Comparison of ENCODE assay signal across 12 cellular contexts in the genomic region with DNA sequence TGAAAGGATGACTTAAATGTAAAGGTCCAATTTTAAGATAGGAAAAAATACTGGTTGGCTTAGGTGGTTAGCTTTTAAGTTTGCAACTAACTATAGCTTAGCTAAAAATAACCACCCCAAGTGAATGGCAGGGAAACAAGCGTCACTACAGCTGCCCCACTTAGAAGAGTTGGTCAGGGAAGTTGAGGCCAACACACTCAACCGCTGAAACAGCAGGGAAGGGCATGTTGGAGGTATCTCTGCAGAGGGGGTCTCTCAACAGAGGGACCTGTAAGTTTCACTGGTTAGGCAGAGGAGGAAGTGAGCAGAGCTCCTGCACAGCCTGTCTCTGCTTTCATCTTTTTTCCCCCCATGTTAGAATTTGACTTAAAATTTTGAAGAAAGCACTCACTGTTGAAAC.
DNase-seq lines count a peak whose midpoint lies in the region; ATAC-seq, FAIRE-seq and TF ChIP-seq lines count a peak whose summit lies in the region.
"Had no signal": no experiment of that assay in that cellular context is flagged by ENCODE, and none has a peak within 500 bp of the region (broad histone marks: within the 10 kb centered on the region; RNA-seq: fewer than 3 reads in every experiment).

No MANE protein-coding gene starts in this region.

- ATAC-seq in HG02885 (IDR thresholded peaks at IDR 0.05; ENCODE audit: poor library complexity, unreplicated experiment) (peak; percentile 52), GM21737 (IDR thresholded peaks at IDR 0.05; ENCODE audit: unreplicated experiment) (no peak)
- ATAC-seq in activated T-cell treated with anti-CD3 and anti-CD28 coated beads, Interleukin-2, amount 50 U/mL, for 4 hours, result no peak
- ATAC-seq: Panc1 had no signal

- H3K9me2 ChIP-seq in DOHH2 (replicated peaks; ENCODE audit: control insufficient read depth, low read length) (no peaks in the 10 kb centered on the region), OCI-LY1 (ENCODE audit: low read depth, low read length) (no peaks in the 10 kb centered on the region)

- H3K4me2 ChIP-seq in DOHH2 (ENCODE audit: low read length), result peak overlapping the region; percentile 45
- peak overlapping the region; percentile 57; the same call in 1 of the 2 replicates for H3K4me2 ChIP-seq in OCI-LY1 (ENCODE audit: low read length)
- H3K4me2 ChIP-seq: neural progenitor cell had no signal

- H3K4me1 ChIP-seq in DOHH2 (ENCODE audit: control insufficient read depth, low read length) (peaks cover 25% of the 10 kb centered on the region), OCI-LY1 (ENCODE audit: insufficient read depth, low read length, severe bottlenecking) (peaks cover 71% of the 10 kb centered on the region), spleen (peaks cover 0 to 27% (median 11%) of the 10 kb centered on the region in 6 donors)

- no peaks in the 10 kb centered on the region for H3K36me3 Mint-ChIP-seq in activated T-cell treated with anti-CD3 and anti-CD28 coated beads, Interleukin-2, amount 50 U/mL, for 4 hours (ENCODE audit: insufficient read depth)

- H4K20me1 ChIP-seq in DOHH2 (ENCODE audit: control insufficient read depth, insufficient read depth, low read depth, low read length), result no peaks in the 10 kb centered on the region
- no peaks in the 10 kb centered on the region for H4K20me1 ChIP-seq in OCI-LY1 (ENCODE audit: insufficient read depth, low read length)

- WGBS in spleen, 5 donors, result 42 to 69% (median 48%) methylated on average over 2 of the region's 2 CpGs

- H3K27ac ChIP-seq in DOHH2 (ENCODE audit: low read depth, low read length) (no peak overlapping the region), OCI-LY1 (ENCODE audit: low read depth, low read length, poor library complexity, severe bottlenecking) (peak overlapping the region; percentile 91), spleen (peak overlapping the region in 2 of 8 donors; percentile 23 to 74)
- H3K27ac ChIP-seq: neural progenitor cell had no signal

- intact Hi-C loops in spleen (cut with DNase I; ENCODE audit: low total_unique reads), result no loop called here

- FAIRE-seq in GM19239 (lab: Jason Lieb, UNC), result peak; percentile 94

- H2AFZ ChIP-seq in OCI-LY1 (ENCODE audit: low read length), result no peak overlapping the region
- H2AFZ ChIP-seq: neural progenitor cell had no signal

- TF ChIP-seq CTCF in DOHH2 (IDR thresholded peaks at IDR 0.05; ENCODE audit: low read depth, low read length, poor library complexity, severe bottlenecking), result no peak
- no peak for TF ChIP-seq CTCF in OCI-LY1 (IDR thresholded peaks at IDR 0.05; ENCODE audit: low read length)
- TF ChIP-seq CTCF in spleen (IDR thresholded peaks at IDR 0.05 in 8 of 11, conservative IDR thresholded peaks at IDR 0.05 in 3 of 11), result no peak

- H3K79me2 ChIP-seq in DOHH2 (ENCODE audit: control insufficient read depth, low read length), result no peaks in the 10 kb centered on the region
- peaks cover under 1% of the 10 kb centered on the region; the same call in 1 of the 2 replicates for H3K79me2 ChIP-seq in OCI-LY1 (ENCODE audit: insufficient read depth, low read length)

- H3K4me3 Mint-ChIP-seq in activated T-cell treated with anti-CD3 and anti-CD28 coated beads, Interleukin-2, amount 50 U/mL, for 4 hours, result no peak overlapping the region
- H3K4me3 Mint-ChIP-seq: neural progenitor cell had no signal

- H3K9me3 ChIP-seq in DOHH2 (ENCODE audit: control insufficient read depth, insufficient read depth, low read length) (no peaks in the 10 kb centered on the region), OCI-LY1 (ENCODE audit: low read length) (no peaks in the 10 kb centered on the region), spleen (no peaks in the 10 kb centered on the region)
- H3K9me3 ChIP-seq: gastrocnemius medialis had no signal

- no peaks in the 10 kb centered on the region for H3K27me3 Mint-ChIP-seq in activated T-cell treated with anti-CD3 and anti-CD28 coated beads, Interleukin-2, amount 50 U/mL, for 4 hours (ENCODE audit: low read depth)

- peak overlapping the region; percentile 56; the same call in 1 of the 2 replicates for H3K9ac ChIP-seq in OCI-LY1 (ENCODE audit: low read length)
- H3K9ac ChIP-seq: neural progenitor cell had no signal

- H3K27me3 ChIP-seq in DOHH2 (ENCODE audit: control insufficient read depth, low read length), result no peaks in the 10 kb centered on the region
- no peaks in the 10 kb centered on the region for H3K27me3 ChIP-seq in OCI-LY1 (ENCODE audit: insufficient read depth, low read length)
- H3K27me3 ChIP-seq in spleen (replicated peaks in 1 of 7), result no peaks in the 10 kb centered on the region
- H3K27me3 ChIP-seq: gastrocnemius medialis, neural progenitor cell had no signal

- H3K4me3 ChIP-seq in DOHH2 (ENCODE audit: low read length), result peak overlapping the region; percentile 5; the same call in 1 of the 2 replicates
- no peak overlapping the region for H3K4me3 ChIP-seq in OCI-LY1 (ENCODE audit: low read depth, low read length, poor library complexity, severe bottlenecking)
- H3K4me3 ChIP-seq in spleen, result no peak overlapping the region
- H3K4me3 ChIP-seq: gastrocnemius medialis, neural progenitor cell had no signal

- H3K9me3 Mint-ChIP-seq in activated T-cell treated with anti-CD3 and anti-CD28 coated beads, Interleukin-2, amount 50 U/mL, for 4 hours, result no peaks in the 10 kb centered on the region
- H3K9me3 Mint-ChIP-seq: neural progenitor cell had no signal

- H3F3A ChIP-seq in DOHH2 (ENCODE audit: control insufficient read depth, insufficient read depth) (no peaks in the 10 kb centered on the region), OCI-LY1 (ENCODE audit: insufficient read depth, low read length) (0 out of 2 replicates have a peak, but pooled peaks cover 3% of the 10 kb centered on the region)

- H3K36me3 ChIP-seq in DOHH2 (ENCODE audit: control insufficient read depth, low read length), result no peaks in the 10 kb centered on the region
- H3K36me3 ChIP-seq in OCI-LY1 (ENCODE audit: insufficient read depth, low read length), result 0 out of 2 replicates have a peak, but pooled peaks cover 2% of the 10 kb centered on the region
- H3K36me3 ChIP-seq in spleen, result no peaks in the 10 kb centered on the region
- H3K36me3 ChIP-seq: gastrocnemius medialis, neural progenitor cell had no signal

- DNase-seq in GM19239 (ENCODE audit: insufficient read length, low spot score), result no peak
- no peak for DNase-seq in activated T-cell treated with anti-CD3 and anti-CD28 coated beads, Interleukin-2, amount 50 U/mL, for 4 hours
- DNase-seq in activated CD4-positive, CD25-positive, alpha-beta regulatory T cell (lab: John Stamatoyannopoulos, UW), result no peak
- no peak for DNase-seq in spleen
- DNase-seq: gastrocnemius medialis, T-helper 9 cell had no signal

- no peak for TF ChIP-seq POLR2A in spleen (IDR thresholded peaks at IDR 0.05)

- H3K4me1 Mint-ChIP-seq in activated T-cell treated with anti-CD3 and anti-CD28 coated beads, Interleukin-2, amount 50 U/mL, for 4 hours (ENCODE audit: low read depth), result no peaks in the 10 kb centered on the region
